1 cellular context compared by ENCODE assay signal in the genomic region with DNA sequence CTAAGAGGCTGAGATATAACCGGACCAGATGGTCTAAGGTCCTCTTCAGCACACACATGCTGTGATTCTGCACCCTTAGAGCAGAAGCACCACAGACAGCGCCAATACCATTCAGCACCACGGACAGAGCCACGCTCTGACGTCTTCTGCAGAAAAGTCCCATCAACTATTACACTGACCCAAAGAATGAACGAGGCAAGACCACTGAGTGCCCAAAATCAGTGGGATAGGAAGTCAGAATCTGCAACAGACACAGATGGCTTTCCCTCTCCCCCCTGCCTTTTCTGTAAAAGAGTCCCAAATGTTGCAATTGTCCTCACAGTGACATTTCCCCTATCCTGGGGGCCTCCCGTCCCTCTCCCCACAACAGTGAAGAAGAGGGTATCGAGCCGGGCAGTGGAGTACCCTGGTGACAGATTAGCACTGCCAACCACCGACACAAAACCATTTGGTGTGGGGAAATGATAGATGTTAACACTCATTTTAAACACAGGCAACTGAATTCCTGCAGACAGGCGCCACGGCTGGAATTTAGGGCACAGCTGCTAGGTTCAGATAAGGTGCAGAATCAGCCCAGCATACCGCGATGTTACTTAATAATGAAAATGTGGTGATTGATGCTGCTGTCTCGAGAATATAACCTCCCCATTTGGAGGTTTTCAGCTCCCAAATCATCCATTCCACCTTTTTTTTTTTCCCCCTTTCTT.
A peak's percentile ranks its signal among the peaks of the same experiment; 100 is the strongest.
TF ChIP-seq lines count a peak whose summit lies in the region.

No MANE protein-coding gene starts in this region.

TF ChIP-seq in HepG2, 621 proteins besides CTCF, POLR2A, EP300 and RAD21 (continued from another document and continues in another):
- TF ChIP-seq, protein P1, sequence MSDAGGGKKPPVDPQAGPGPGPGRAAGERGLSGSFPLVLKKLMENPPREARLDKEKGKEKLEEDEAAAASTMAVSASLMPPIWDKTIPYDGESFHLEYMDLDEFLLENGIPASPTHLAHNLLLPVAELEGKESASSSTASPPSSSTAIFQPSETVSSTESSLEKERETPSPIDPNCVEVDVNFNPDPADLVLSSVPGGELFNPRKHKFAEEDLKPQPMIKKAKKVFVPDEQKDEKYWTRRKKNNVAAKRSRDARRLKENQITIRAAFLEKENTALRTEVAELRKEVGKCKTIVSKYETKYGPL (CRISPR knock-in tag; IDR thresholded peaks at IDR 0.05) = peak; percentile 99
- TF ChIP-seq HMG20A (CRISPR knock-in tag; IDR thresholded peaks at IDR 0.05; ENCODE audit: borderline replicate concordance) = peak; percentile 94
- TF ChIP-seq, protein P2, sequence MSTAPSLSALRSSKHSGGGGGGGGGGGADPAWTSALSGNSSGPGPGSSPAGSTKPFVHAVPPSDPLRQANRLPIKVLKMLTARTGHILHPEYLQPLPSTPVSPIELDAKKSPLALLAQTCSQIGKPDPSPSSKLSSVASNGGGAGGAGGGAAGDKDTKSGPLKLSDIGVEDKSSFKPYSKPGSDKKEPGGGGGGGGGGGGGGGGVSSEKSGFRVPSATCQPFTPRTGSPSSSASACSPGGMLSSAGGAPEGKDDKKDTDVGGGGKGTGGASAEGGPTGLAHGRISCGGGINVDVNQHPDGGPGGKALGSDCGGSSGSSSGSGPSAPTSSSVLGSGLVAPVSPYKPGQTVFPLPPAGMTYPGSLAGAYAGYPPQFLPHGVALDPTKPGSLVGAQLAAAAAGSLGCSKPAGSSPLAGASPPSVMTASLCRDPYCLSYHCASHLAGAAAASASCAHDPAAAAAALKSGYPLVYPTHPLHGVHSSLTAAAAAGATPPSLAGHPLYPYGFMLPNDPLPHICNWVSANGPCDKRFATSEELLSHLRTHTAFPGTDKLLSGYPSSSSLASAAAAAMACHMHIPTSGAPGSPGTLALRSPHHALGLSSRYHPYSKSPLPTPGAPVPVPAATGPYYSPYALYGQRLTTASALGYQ (CRISPR knock-in tag; IDR thresholded peaks at IDR 0.05) = peak; percentile 90; the same call in 1 of the 2 replicates
- TF ChIP-seq MEF2D (CRISPR knock-in tag; IDR thresholded peaks at IDR 0.05) = peak; percentile 97
- peak; percentile 99 for TF ChIP-seq SNAPC2 (CRISPR knock-in tag; IDR thresholded peaks at IDR 0.05)
- TF ChIP-seq MIXL1 (CRISPR knock-in tag; IDR thresholded peaks at IDR 0.05) = peak; percentile 100
- TF ChIP-seq ZBTB21 (CRISPR knock-in tag; IDR thresholded peaks at IDR 0.05) = peak; percentile 96
- TF ChIP-seq, protein P3, sequence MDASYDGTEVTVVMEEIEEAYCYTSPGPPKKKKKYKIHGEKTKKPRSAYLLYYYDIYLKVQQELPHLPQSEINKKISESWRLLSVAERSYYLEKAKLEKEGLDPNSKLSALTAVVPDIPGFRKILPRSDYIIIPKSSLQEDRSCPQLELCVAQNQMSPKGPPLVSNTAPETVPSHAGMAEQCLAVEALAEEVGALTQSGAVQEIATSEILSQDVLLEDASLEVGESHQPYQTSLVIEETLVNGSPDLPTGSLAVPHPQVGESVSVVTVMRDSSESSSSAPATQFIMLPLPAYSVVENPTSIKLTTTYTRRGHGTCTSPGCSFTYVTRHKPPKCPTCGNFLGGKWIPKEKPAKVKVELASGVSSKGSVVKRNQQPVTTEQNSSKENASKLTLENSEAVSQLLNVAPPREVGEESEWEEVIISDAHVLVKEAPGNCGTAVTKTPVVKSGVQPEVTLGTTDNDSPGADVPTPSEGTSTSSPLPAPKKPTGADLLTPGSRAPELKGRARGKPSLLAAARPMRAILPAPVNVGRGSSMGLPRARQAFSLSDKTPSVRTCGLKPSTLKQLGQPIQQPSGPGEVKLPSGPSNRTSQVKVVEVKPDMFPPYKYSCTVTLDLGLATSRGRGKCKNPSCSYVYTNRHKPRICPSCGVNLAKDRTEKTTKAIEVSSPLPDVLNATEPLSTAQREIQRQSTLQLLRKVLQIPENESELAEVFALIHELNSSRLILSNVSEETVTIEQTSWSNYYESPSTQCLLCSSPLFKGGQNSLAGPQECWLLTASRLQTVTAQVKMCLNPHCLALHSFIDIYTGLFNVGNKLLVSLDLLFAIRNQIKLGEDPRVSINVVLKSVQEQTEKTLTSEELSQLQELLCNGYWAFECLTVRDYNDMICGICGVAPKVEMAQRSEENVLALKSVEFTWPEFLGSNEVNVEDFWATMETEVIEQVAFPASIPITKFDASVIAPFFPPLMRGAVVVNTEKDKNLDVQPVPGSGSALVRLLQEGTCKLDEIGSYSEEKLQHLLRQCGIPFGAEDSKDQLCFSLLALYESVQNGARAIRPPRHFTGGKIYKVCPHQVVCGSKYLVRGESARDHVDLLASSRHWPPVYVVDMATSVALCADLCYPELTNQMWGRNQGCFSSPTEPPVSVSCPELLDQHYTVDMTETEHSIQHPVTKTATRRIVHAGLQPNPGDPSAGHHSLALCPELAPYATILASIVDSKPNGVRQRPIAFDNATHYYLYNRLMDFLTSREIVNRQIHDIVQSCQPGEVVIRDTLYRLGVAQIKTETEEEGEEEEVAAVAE (CRISPR knock-in tag; IDR thresholded peaks at IDR 0.05; ENCODE audit: borderline replicate concordance) = peak; percentile 98
- peak; percentile 99; the same call in 1 of the 2 replicates for TF ChIP-seq CCDC6 (CRISPR knock-in tag; IDR thresholded peaks at IDR 0.05)
- TF ChIP-seq TEAD2 (CRISPR knock-in tag; IDR thresholded peaks at IDR 0.05) = peak; percentile 99
- no peak for TF ChIP-seq ZNF672 (CRISPR knock-in tag; IDR thresholded peaks at IDR 0.05)
- peak; percentile 92 for TF ChIP-seq HHEX (CRISPR knock-in tag; IDR thresholded peaks at IDR 0.05)
- peak; percentile 88 for TF ChIP-seq YEATS4 (CRISPR knock-in tag; IDR thresholded peaks at IDR 0.05; ENCODE audit: borderline replicate concordance)
- TF ChIP-seq, protein P4, sequence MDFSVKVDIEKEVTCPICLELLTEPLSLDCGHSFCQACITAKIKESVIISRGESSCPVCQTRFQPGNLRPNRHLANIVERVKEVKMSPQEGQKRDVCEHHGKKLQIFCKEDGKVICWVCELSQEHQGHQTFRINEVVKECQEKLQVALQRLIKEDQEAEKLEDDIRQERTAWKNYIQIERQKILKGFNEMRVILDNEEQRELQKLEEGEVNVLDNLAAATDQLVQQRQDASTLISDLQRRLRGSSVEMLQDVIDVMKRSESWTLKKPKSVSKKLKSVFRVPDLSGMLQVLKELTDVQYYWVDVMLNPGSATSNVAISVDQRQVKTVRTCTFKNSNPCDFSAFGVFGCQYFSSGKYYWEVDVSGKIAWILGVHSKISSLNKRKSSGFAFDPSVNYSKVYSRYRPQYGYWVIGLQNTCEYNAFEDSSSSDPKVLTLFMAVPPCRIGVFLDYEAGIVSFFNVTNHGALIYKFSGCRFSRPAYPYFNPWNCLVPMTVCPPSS (IDR thresholded peaks at IDR 0.05) = no peak
- TF ChIP-seq HNRNPLL (IDR thresholded peaks at IDR 0.05; ENCODE audit: low read depth, low read length, poor library complexity, severe bottlenecking) = no peak
- peak; percentile 82; the same call in 1 of the 2 replicates for TF ChIP-seq GFI1 (CRISPR knock-in tag; IDR thresholded peaks at IDR 0.05; ENCODE audit: borderline replicate concordance)
- TF ChIP-seq ZNF709 (CRISPR knock-in tag; IDR thresholded peaks at IDR 0.05) = peak; percentile 99
- TF ChIP-seq, protein P5, sequence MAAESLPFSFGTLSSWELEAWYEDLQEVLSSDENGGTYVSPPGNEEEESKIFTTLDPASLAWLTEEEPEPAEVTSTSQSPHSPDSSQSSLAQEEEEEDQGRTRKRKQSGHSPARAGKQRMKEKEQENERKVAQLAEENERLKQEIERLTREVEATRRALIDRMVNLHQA (CRISPR knock-in tag; IDR thresholded peaks at IDR 0.05) = peak; percentile 96
- TF ChIP-seq, protein P6, sequence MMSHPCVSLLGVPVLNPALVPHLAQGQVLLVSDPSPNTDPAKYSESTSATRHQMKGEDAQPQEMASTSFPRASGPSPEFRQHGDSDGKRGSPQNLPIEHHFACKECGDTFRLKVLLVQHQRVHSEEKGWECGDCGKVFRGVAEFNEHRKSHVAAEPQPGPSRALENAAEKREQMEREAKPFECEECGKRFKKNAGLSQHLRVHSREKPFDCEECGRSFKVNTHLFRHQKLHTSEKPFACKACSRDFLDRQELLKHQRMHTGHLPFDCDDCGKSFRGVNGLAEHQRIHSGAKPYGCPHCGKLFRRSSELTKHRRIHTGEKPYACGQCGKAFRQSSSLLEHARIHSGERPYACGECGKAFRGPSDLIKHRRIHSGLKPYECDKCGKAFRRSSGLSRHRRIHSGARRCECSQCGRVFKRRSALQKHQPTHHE (CRISPR knock-in tag; IDR thresholded peaks at IDR 0.05; ENCODE audit: borderline replicate concordance) = peak; percentile 98
- peak; percentile 97; the same call in 1 of the 2 replicates for TF ChIP-seq NCOA5 (CRISPR knock-in tag; IDR thresholded peaks at IDR 0.05)
- peak; percentile 85 for TF ChIP-seq FOXA3 (CRISPR knock-in tag; IDR thresholded peaks at IDR 0.05)
- peak; percentile 85 for TF ChIP-seq MAFG (CRISPR knock-in tag; IDR thresholded peaks at IDR 0.05)
- peak; percentile 98 for TF ChIP-seq ZNF776 (CRISPR knock-in tag; IDR thresholded peaks at IDR 0.05)
- TF ChIP-seq ZNF326 (CRISPR knock-in tag; IDR thresholded peaks at IDR 0.05; ENCODE audit: borderline replicate concordance) = peak; percentile 97; the same call in 1 of the 2 replicates
- no peak for TF ChIP-seq RFX5 (IDR thresholded peaks at IDR 0.05; ENCODE audit: low read depth, low read length)
- no peak for TF ChIP-seq TCF7L2 (IDR thresholded peaks at IDR 0.05; ENCODE audit: low read depth, low read length)
- peak; percentile 100 for TF ChIP-seq TOE1 (CRISPR knock-in tag; IDR thresholded peaks at IDR 0.05)
- peak; percentile 85 for TF ChIP-seq ZC3H13 (CRISPR knock-in tag; IDR thresholded peaks at IDR 0.05)
- TF ChIP-seq ZNF431 (CRISPR knock-in tag; IDR thresholded peaks at IDR 0.05; ENCODE audit: borderline replicate concordance, low read depth) = peak; percentile 99
- TF ChIP-seq, protein P7, sequence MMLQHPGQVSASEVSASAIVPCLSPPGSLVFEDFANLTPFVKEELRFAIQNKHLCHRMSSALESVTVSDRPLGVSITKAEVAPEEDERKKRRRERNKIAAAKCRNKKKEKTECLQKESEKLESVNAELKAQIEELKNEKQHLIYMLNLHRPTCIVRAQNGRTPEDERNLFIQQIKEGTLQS (CRISPR knock-in tag; IDR thresholded peaks at IDR 0.05) = peak; percentile 98
- TF ChIP-seq FOXC1 (CRISPR knock-in tag; IDR thresholded peaks at IDR 0.05; ENCODE audit: borderline replicate concordance) = peak; percentile 99
- no peak for TF ChIP-seq HNRNPUL1 (IDR thresholded peaks at IDR 0.05; ENCODE audit: low read depth, low read length)
- TF ChIP-seq ARNTL (CRISPR knock-in tag; IDR thresholded peaks at IDR 0.05) = peak; percentile 96
- TF ChIP-seq, protein P8, sequence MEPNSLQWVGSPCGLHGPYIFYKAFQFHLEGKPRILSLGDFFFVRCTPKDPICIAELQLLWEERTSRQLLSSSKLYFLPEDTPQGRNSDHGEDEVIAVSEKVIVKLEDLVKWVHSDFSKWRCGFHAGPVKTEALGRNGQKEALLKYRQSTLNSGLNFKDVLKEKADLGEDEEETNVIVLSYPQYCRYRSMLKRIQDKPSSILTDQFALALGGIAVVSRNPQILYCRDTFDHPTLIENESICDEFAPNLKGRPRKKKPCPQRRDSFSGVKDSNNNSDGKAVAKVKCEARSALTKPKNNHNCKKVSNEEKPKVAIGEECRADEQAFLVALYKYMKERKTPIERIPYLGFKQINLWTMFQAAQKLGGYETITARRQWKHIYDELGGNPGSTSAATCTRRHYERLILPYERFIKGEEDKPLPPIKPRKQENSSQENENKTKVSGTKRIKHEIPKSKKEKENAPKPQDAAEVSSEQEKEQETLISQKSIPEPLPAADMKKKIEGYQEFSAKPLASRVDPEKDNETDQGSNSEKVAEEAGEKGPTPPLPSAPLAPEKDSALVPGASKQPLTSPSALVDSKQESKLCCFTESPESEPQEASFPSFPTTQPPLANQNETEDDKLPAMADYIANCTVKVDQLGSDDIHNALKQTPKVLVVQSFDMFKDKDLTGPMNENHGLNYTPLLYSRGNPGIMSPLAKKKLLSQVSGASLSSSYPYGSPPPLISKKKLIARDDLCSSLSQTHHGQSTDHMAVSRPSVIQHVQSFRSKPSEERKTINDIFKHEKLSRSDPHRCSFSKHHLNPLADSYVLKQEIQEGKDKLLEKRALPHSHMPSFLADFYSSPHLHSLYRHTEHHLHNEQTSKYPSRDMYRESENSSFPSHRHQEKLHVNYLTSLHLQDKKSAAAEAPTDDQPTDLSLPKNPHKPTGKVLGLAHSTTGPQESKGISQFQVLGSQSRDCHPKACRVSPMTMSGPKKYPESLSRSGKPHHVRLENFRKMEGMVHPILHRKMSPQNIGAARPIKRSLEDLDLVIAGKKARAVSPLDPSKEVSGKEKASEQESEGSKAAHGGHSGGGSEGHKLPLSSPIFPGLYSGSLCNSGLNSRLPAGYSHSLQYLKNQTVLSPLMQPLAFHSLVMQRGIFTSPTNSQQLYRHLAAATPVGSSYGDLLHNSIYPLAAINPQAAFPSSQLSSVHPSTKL (CRISPR knock-in tag; IDR thresholded peaks at IDR 0.05) = peak; percentile 95
- peak; percentile 100 for TF ChIP-seq ZNF557 (CRISPR knock-in tag; IDR thresholded peaks at IDR 0.05)
- TF ChIP-seq, protein P9, sequence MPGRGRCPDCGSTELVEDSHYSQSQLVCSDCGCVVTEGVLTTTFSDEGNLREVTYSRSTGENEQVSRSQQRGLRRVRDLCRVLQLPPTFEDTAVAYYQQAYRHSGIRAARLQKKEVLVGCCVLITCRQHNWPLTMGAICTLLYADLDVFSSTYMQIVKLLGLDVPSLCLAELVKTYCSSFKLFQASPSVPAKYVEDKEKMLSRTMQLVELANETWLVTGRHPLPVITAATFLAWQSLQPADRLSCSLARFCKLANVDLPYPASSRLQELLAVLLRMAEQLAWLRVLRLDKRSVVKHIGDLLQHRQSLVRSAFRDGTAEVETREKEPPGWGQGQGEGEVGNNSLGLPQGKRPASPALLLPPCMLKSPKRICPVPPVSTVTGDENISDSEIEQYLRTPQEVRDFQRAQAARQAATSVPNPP (CRISPR knock-in tag; IDR thresholded peaks at IDR 0.05) = peak; percentile 91
- TF ChIP-seq, protein P10, sequence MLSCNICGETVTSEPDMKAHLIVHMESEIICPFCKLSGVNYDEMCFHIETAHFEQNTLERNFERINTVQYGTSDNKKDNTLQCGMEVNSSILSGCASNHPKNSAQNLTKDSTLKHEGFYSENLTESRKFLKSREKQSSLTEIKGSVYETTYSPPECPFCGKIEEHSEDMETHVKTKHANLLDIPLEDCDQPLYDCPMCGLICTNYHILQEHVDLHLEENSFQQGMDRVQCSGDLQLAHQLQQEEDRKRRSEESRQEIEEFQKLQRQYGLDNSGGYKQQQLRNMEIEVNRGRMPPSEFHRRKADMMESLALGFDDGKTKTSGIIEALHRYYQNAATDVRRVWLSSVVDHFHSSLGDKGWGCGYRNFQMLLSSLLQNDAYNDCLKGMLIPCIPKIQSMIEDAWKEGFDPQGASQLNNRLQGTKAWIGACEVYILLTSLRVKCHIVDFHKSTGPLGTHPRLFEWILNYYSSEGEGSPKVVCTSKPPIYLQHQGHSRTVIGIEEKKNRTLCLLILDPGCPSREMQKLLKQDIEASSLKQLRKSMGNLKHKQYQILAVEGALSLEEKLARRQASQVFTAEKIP (CRISPR knock-in tag; IDR thresholded peaks at IDR 0.05; ENCODE audit: borderline replicate concordance) = peak; percentile 94; the same call in 1 of the 2 replicates
- TF ChIP-seq ZNF572 (CRISPR knock-in tag; IDR thresholded peaks at IDR 0.05) = peak; percentile 39; the same call in 1 of the 2 replicates
- TF ChIP-seq FOXK2 (IDR thresholded peaks at IDR 0.05) = no peak
- TF ChIP-seq RBFOX2 (IDR thresholded peaks at IDR 0.05; ENCODE audit: low read depth, low read length) = no peak
- TF ChIP-seq ZKSCAN5 (CRISPR knock-in tag; IDR thresholded peaks at IDR 0.05) = peak; percentile 90; the same call in 1 of the 2 replicates
